Comparison of ENCODE assay signal across 10 cellular contexts in the genomic region with DNA sequence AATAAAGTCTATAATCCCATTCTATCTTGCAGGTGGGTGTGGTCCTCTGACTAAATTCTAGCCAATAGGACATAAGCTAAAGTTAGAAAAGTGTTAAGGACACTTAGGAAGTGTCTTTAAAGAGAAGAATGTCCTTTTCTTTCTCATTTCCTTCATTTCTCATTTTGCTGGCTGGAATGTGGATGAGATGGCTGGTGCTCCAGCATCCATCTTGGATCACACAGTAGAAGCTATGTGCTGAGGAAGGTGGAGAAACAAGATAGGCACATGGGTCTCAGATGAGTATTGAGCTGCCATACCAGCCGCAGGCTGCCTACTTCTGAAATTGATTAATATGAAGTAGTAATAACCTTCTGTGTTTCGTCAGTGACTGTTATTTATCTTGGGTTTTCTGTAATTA.
"Had no signal": no experiment of that assay in that cellular context is flagged by ENCODE, and none has a peak within 500 bp of the region (broad histone marks: within the 10 kb centered on the region; RNA-seq: fewer than 3 reads in every experiment).

No MANE protein-coding gene starts in this region.

- H3K4me3 ChIP-seq: GM23248, GM23338, HAP-1 had no signal

- H3K9me3 ChIP-seq: HAP-1 had no signal

- H3K4me2 ChIP-seq: GM23338 had no signal

- H3K9ac ChIP-seq: GM23248 had no signal

- H2AFZ ChIP-seq: GM23248, GM23338 had no signal

- H3K27ac ChIP-seq: GM23248 had no signal

- ATAC-seq: GM23338, HCT116 had no signal

- H3K36me3 ChIP-seq: HAP-1 had no signal

- FAIRE-seq: H54 had no signal

- H3K4me1 ChIP-seq: HAP-1 had no signal

- DNase-seq: GM23248, GOT3, H7, H9, HCEC 1CT, HFFc6 had no signal
